In the genomic region with DNA sequence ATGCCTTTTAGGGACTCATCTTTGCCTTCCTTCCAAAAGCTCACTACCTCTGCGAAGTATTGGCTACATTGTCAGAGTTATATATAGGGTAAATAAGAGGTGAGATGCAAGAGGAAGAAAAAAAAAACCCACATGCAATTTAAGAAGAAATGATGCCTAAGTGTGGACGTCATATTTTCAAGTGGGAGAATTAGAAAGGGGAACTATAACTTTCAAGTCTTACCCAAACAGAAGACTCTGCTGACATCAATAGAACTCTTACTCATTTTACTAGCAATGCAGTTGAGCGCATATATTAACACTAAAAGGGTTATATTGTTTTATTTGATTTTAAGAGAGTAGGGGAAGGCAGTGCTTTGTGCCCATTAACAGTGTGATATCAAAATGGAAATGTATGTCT, we compare ENCODE assay signal across 14 cellular contexts.
DNase-seq lines count a peak whose midpoint lies in the region; ATAC-seq lines count a peak whose summit lies in the region.
"Had no signal": no experiment of that assay in that cellular context is flagged by ENCODE, and none has a peak within 500 bp of the region (broad histone marks: within the 10 kb centered on the region; RNA-seq: fewer than 3 reads in every experiment).

No MANE protein-coding gene starts in this region.

- peak; percentile 61 for ATAC-seq in GM19328 (IDR thresholded peaks at IDR 0.05; ENCODE audit: unreplicated experiment)
- peak; percentile 74 for ATAC-seq in HG02678 (IDR thresholded peaks at IDR 0.05; ENCODE audit: unreplicated experiment)
- peak; percentile 74 for ATAC-seq in HG03469 (IDR thresholded peaks at IDR 0.05; ENCODE audit: unreplicated experiment)
- ATAC-seq in HG02970 (IDR thresholded peaks at IDR 0.05; ENCODE audit: low FRiP score, unreplicated experiment): no peak
- ATAC-seq: HCT116 had no signal

- H4K20me1 ChIP-seq in BLaER1: peaks cover 100% of the 10 kb centered on the region

- H3K9ac ChIP-seq in BLaER1: peak overlapping the region; percentile 8; the same call in 1 of the 2 replicates

- no peak overlapping the region for H3K27ac ChIP-seq in BLaER1
- no peak overlapping the region for H3K27ac ChIP-seq in effector memory CD4-positive, alpha-beta T cell (ENCODE audit: insufficient read depth, low read length, poor library complexity, severe bottlenecking)
- H3K27ac ChIP-seq: Peyer's patch, thoracic aorta had no signal

- H3K36me3 ChIP-seq in BLaER1: peaks cover 92% of the 10 kb centered on the region
- H3K36me3 ChIP-seq in effector memory CD4-positive, alpha-beta T cell (ENCODE audit: control insufficient read depth, insufficient read depth, low read length): no peaks in the 10 kb centered on the region
- H3K36me3 ChIP-seq: Peyer's patch had no signal

- no peak for DNase-seq in D341Med (ENCODE audit: low spot score)
- DNase-seq in effector memory CD4-positive, alpha-beta T cell: no peak
- no peak for DNase-seq in activated CD8-positive, alpha-beta memory T cell treated with anti-CD3 and anti-CD28 coated beads for 24 hours
- DNase-seq: KBM-7, NCI-H2029 treated with DMSO at 0.1 percent for 48 hours, Peyer's patch, T1000 had no signal

- H3K4me3 ChIP-seq in BLaER1: no peak overlapping the region
- no peak overlapping the region for H3K4me3 ChIP-seq in effector memory CD4-positive, alpha-beta T cell (ENCODE audit: insufficient read depth, low read depth, low read length, poor library complexity, severe bottlenecking)
- H3K4me3 ChIP-seq: Peyer's patch, thoracic aorta had no signal

- H3K4me2 ChIP-seq in BLaER1: peak overlapping the region; percentile 54

- H3K4me1 ChIP-seq in BLaER1: peaks cover 93% of the 10 kb centered on the region
- H3K4me1 ChIP-seq in effector memory CD4-positive, alpha-beta T cell (ENCODE audit: control insufficient read depth, insufficient read depth, low read length, poor library complexity, severe bottlenecking): no peaks in the 10 kb centered on the region
- H3K4me1 ChIP-seq: Peyer's patch had no signal

- no peaks in the 10 kb centered on the region for H3K27me3 ChIP-seq in BLaER1
- no peaks in the 10 kb centered on the region for H3K27me3 ChIP-seq in effector memory CD4-positive, alpha-beta T cell (replicated peaks; ENCODE audit: control insufficient read depth, insufficient read depth, low read length, poor library complexity, severe bottlenecking)
- H3K27me3 ChIP-seq: Peyer's patch had no signal

- no peaks in the 10 kb centered on the region for H3K9me3 ChIP-seq in BLaER1
- H3K9me3 ChIP-seq in effector memory CD4-positive, alpha-beta T cell (ENCODE audit: control insufficient read depth, low read length): no peaks in the 10 kb centered on the region
- H3K9me3 ChIP-seq: Peyer's patch, thoracic aorta had no signal
